21 cellular contexts compared by ENCODE assay signal in genomic region chr4:140014284-140014683, GRCh38.
"Had no signal": no experiment of that assay in that cellular context is flagged by ENCODE, and none has a peak within 500 bp of the region (broad histone marks: within the 10 kb centered on the region; RNA-seq: fewer than 3 reads in every experiment).

No MANE protein-coding gene starts in this region.

- H3K36me3 ChIP-seq: neutrophil, pancreas, thyroid gland had no signal

- DNase-seq: activated CD4-positive, alpha-beta memory T cell treated with anti-CD3 and anti-CD28 coated beads, Interleukin-2, amount 10 ng/mL, durations not matched to agents 7 days and 5 days; activated CD4-positive, alpha-beta T cell treated with anti-CD3 and anti-CD28 coated beads for 48 hours; activated CD4-positive, CD25-positive, alpha-beta regulatory T cell; activated CD8-positive, alpha-beta memory T cell treated with anti-CD3 and anti-CD28 coated beads, Interleukin-2, amount 10 ng/mL, durations not matched to agents 7 days and 5 days; activated naive CD8-positive, alpha-beta T cell treated with anti-CD3 and anti-CD28 coated beads, Interleukin-2, amount 10 ng/mL, durations not matched to agents 7 days and 5 days; amygdala; body of pancreas; dorsolateral prefrontal cortex; endodermal cell; foreskin keratinocyte; pancreas; stimulated activated CD4-positive, alpha-beta T cell treated with anti-CD3 and anti-CD28 coated beads, Interleukin-12 subunit alpha, Interleukin-12 subunit beta, amount 100 ng/mL, for 4 hours; stimulated activated CD4-positive, alpha-beta T cell treated with anti-CD3 and anti-CD28 coated beads, Interleukin-1b, Interleukin-23, amount 100 ng/mL, for 48 hours; stimulated activated naive CD4-positive, alpha-beta T cell treated with Interleukin-2 at 50 U/mL for 16 hours; T-helper 1 cell; T-helper 9 cell; thyroid gland had no signal

- H3K9me3 ChIP-seq: body of pancreas, neutrophil, pancreas, thyroid gland had no signal

- H3K4me2 ChIP-seq: hepatocyte had no signal

- H3K4me1 ChIP-seq: foreskin keratinocyte had no signal

- H2AFZ ChIP-seq: hepatocyte had no signal

- ATAC-seq: activated CD8-positive, alpha-beta memory T cell treated with anti-CD3 and anti-CD28 coated beads, Interleukin-2, amount 10 ng/mL, durations not matched to agents 7 days and 5 days; body of pancreas; foreskin keratinocyte; natural killer cell treated with Interleukin-12 subunit alpha and Interleukin-12 subunit beta and Interleukin-15 and Interleukin-18, amount 100 ng/mL, for 72 hours; pancreas had no signal

- H3K27me3 ChIP-seq: body of pancreas, dorsolateral prefrontal cortex, foreskin keratinocyte, hepatocyte, neutrophil, pancreas, thyroid gland had no signal

- H3K27ac ChIP-seq: body of pancreas, dorsolateral prefrontal cortex, foreskin keratinocyte, hepatocyte, neutrophil, pancreas, thyroid gland had no signal

- H3K4me3 ChIP-seq: body of pancreas, dorsolateral prefrontal cortex, hepatocyte, lung, pancreas, thyroid gland had no signal
